In the genomic region with DNA sequence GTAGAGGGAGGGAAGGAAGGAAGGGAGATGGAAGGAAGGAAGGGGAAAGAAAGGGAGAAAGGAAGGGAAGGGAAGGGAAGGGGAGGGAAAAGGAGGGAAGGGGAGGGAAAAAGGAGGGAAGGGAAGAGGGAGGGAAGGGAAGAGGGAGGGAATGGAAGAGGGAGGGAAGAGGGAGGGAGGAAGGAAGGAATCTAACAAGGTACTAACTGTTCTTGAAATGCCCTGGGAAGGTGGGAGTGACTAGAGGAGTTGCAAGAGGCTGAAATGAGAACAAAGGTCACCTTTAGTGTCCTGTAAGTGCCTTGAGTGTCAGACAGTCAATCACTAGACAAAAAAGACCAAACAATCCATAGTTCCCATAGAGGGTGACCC, we compare ENCODE assay signal across 13 cellular contexts. TPM values are rescaled to one million over a fixed set of nuclear protein-coding genes. Genes with fewer than 3 reads are reported as not detected.
A peak's percentile ranks its signal among the peaks of the same experiment; 100 is the strongest.
DNase-seq lines count a peak whose midpoint lies in the region; ATAC-seq and TF ChIP-seq lines count a peak whose summit lies in the region.
"Had no signal": no experiment of that assay in that cellular context is flagged by ENCODE, and none has a peak within 500 bp of the region (broad histone marks: within the 10 kb centered on the region; RNA-seq: fewer than 3 reads in every experiment).

No MANE protein-coding gene starts in this region.

- H3K27me3 Mint-ChIP-seq in Caco-2 (ENCODE audit: insufficient read depth, unreplicated experiment): no peaks in the 10 kb centered on the region
- H3K27me3 Mint-ChIP-seq in activated T-helper 1 cell treated with anti-CD3 and anti-CD28 coated beads, Interleukin-12 subunit alpha, Interleukin-12 subunit beta, Interleukin-2, Interleukin-4 antibody, amounts not matched to agents 30 ng/mL and 10 ng/mL and 1 ng/mL, durations not matched to agents 14 hours and 24 hours and 36 hours (ENCODE audit: insufficient read depth): peaks cover 1% of the 10 kb centered on the region

- CTCF ChIA-PET in Caco-2 (lab: Charles Lee): no interaction called here

- DNase-seq in Caco-2 (peak in 1 of 2 experiments; percentile 36), NOMO-1 treated with DMSO at 0.1 percent for 48 hours (lab: John Stamatoyannopoulos, UW; ENCODE audit: unreplicated experiment) (no peak), NCI-H2171 treated with DMSO at 0.1 percent for 48 hours (lab: John Stamatoyannopoulos, UW) (no peak)
- no peak for DNase-seq in activated T-helper 1 cell treated with anti-CD3 and anti-CD28 coated beads, Interleukin-12 subunit alpha, Interleukin-12 subunit beta, Interleukin-2, Interleukin-4 antibody, amounts not matched to agents 30 ng/mL and 10 ng/mL and 1 ng/mL, durations not matched to agents 14 hours and 24 hours and 36 hours (ENCODE audit: low spot score)
- DNase-seq: activated naive CD4-positive, alpha-beta T cell; foreskin melanocyte; mesenchymal stem cell; NCI-H1930; NCI-H524 had no signal

- H3K27me3 ChIP-seq in BLaER1 (no peaks in the 10 kb centered on the region), Caco-2 (replicated peaks; ENCODE audit: control insufficient read depth, insufficient read depth, low read length) (no peaks in the 10 kb centered on the region), muscle layer of colon (ENCODE audit: control insufficient read depth in 1 of 2, insufficient read depth in 2 of 2, low read length in 2 of 2) (no peaks in the 10 kb centered on the region)

- H3K36me3 ChIP-seq in BLaER1 (no peaks in the 10 kb centered on the region), Caco-2 (ENCODE audit: control insufficient read depth, insufficient read depth, low read length) (no peaks in the 10 kb centered on the region), muscle layer of colon (ENCODE audit: insufficient read depth, low read length) (no peaks in the 10 kb centered on the region)

- POLR2A ChIA-PET in Caco-2 (lab: Charles Lee): no interaction called here

- no peak for TF ChIP-seq CTCF in Caco-2 (IDR thresholded peaks at IDR 0.05; ENCODE audit: insufficient read depth in 1 of 2, low read depth in 1 of 2, low read length in 1 of 2, severe bottlenecking in 1 of 2, unreplicated experiment in 1 of 2)

- H3K27ac Mint-ChIP-seq in Caco-2 (ENCODE audit: unreplicated experiment): peak overlapping the region; percentile 16
- H3K27ac Mint-ChIP-seq in activated T-helper 1 cell treated with anti-CD3 and anti-CD28 coated beads, Interleukin-12 subunit alpha, Interleukin-12 subunit beta, Interleukin-2, Interleukin-4 antibody, amounts not matched to agents 30 ng/mL and 10 ng/mL and 1 ng/mL, durations not matched to agents 14 hours and 24 hours and 36 hours: peak overlapping the region; percentile 75

- H4K20me1 ChIP-seq in BLaER1: no peaks in the 10 kb centered on the region

- peaks cover 40% of the 10 kb centered on the region for H3K4me1 ChIP-seq in BLaER1
- peaks cover 39% of the 10 kb centered on the region for H3K4me1 ChIP-seq in Caco-2
- peaks cover 12% of the 10 kb centered on the region for H3K4me1 ChIP-seq in muscle layer of colon (ENCODE audit: insufficient read depth, low read length)

- H3K4me1 Mint-ChIP-seq in Caco-2 (ENCODE audit: low read depth, unreplicated experiment): peaks cover 34% of the 10 kb centered on the region
- peaks cover 77% of the 10 kb centered on the region for H3K4me1 Mint-ChIP-seq in activated T-helper 1 cell treated with anti-CD3 and anti-CD28 coated beads, Interleukin-12 subunit alpha, Interleukin-12 subunit beta, Interleukin-2, Interleukin-4 antibody, amounts not matched to agents 30 ng/mL and 10 ng/mL and 1 ng/mL, durations not matched to agents 14 hours and 24 hours and 36 hours (ENCODE audit: low read depth)

- no peaks in the 10 kb centered on the region for H3K36me3 Mint-ChIP-seq in Caco-2 (ENCODE audit: insufficient read depth, unreplicated experiment)
- H3K36me3 Mint-ChIP-seq in activated T-helper 1 cell treated with anti-CD3 and anti-CD28 coated beads, Interleukin-12 subunit alpha, Interleukin-12 subunit beta, Interleukin-2, Interleukin-4 antibody, amounts not matched to agents 30 ng/mL and 10 ng/mL and 1 ng/mL, durations not matched to agents 14 hours and 24 hours and 36 hours (ENCODE audit: low read depth): peaks cover 3% of the 10 kb centered on the region

- no peak for ATAC-seq in HG02642 (IDR thresholded peaks at IDR 0.05; ENCODE audit: poor library complexity, unreplicated experiment)

- intact Hi-C loops in Caco-2 (cut with micrococcal nuclease; ENCODE audit: unreplicated experiment): no loop called here
- intact Hi-C loops in activated T-helper 1 cell treated with anti-CD3 and anti-CD28 coated beads, Interleukin-12 subunit alpha, Interleukin-12 subunit beta, Interleukin-2, Interleukin-4 antibody, amounts not matched to agents 30 ng/mL and 10 ng/mL and 1 ng/mL, durations not matched to agents 14 hours and 24 hours and 36 hours (cut with micrococcal nuclease): loop anchor here (10.0 kb wide), 2 partner anchors 890 to 1480 kb away; a partner anchor contains a TSS

- no peak overlapping the region for H3K9ac ChIP-seq in BLaER1
- no peak overlapping the region for H3K9ac ChIP-seq in muscle layer of colon (ENCODE audit: low read length)

- H3K4me3 Mint-ChIP-seq in Caco-2 (ENCODE audit: unreplicated experiment): no peak overlapping the region
- H3K4me3 Mint-ChIP-seq in activated T-helper 1 cell treated with anti-CD3 and anti-CD28 coated beads, Interleukin-12 subunit alpha, Interleukin-12 subunit beta, Interleukin-2, Interleukin-4 antibody, amounts not matched to agents 30 ng/mL and 10 ng/mL and 1 ng/mL, durations not matched to agents 14 hours and 24 hours and 36 hours: no peak overlapping the region

- no TSS peak for BruUV-seq in Caco-2 (replicated peaks; lab: Mats Ljungman, UMichigan)

- no peaks in the 10 kb centered on the region for H3K9me3 Mint-ChIP-seq in Caco-2 (ENCODE audit: unreplicated experiment)
- no peaks in the 10 kb centered on the region for H3K9me3 Mint-ChIP-seq in activated T-helper 1 cell treated with anti-CD3 and anti-CD28 coated beads, Interleukin-12 subunit alpha, Interleukin-12 subunit beta, Interleukin-2, Interleukin-4 antibody, amounts not matched to agents 30 ng/mL and 10 ng/mL and 1 ng/mL, durations not matched to agents 14 hours and 24 hours and 36 hours

- H3K27ac ChIP-seq in BLaER1 (peak overlapping the region; percentile 12; the same call in 1 of the 2 replicates), muscle layer of colon (ENCODE audit: low read depth, low read length) (peak overlapping the region; percentile 37)
- H3K27ac ChIP-seq: C4-2B had no signal

- H3K9me3 ChIP-seq in BLaER1 (no peaks in the 10 kb centered on the region), Caco-2 (no peaks in the 10 kb centered on the region), muscle layer of colon (ENCODE audit: low read length) (no peaks in the 10 kb centered on the region)

- H3K4me3 ChIP-seq in BLaER1 (no peak overlapping the region), Caco-2 (ENCODE audit: low read depth, low read length) (no peak overlapping the region), muscle layer of colon (ENCODE audit: low read depth in 1 of 2, low read length in 2 of 2) (no peak overlapping the region)

- H3K4me2 ChIP-seq in BLaER1: no peak overlapping the region; the same call in 1 of the 2 replicates

RNA-seq across cellular contexts. Expression of a gene that starts 2.3 kb away (rescaled TPM):
- total RNA-seq in Caco-2 (2022): 13.4 and 14.3 TPM in 2 replicates
- 47.4 and 49.8 TPM in 2 replicates for total RNA-seq in activated T-helper 1 cell treated with anti-CD3 and anti-CD28 coated beads, Interleukin-12 subunit alpha, Interleukin-12 subunit beta, Interleukin-2, Interleukin-4 antibody, amounts not matched to agents 30 ng/mL and 10 ng/mL and 1 ng/mL, durations not matched to agents 14 hours and 24 hours and 36 hours
